18 cellular contexts compared by ENCODE assay signal in the genomic region with DNA sequence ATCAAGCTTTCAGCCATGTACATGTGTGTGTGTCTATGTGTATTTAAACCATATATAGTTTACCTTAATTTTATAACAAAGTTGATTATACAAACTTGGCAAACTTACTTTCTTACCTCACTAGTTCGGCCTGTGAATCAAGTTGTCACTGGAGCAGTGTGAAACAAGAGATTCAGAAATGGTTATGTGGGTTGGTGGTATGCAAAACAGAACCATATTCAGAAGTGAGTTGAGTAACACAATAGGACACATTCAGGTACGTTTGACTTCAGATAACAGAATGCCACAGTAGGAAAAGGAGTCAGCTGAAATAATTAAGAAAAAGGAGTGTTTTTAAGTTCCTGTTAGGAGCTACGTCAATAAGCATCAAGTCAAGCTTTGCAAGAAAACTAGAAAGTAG. TPM values are rescaled to one million over a fixed set of nuclear protein-coding genes. Genes with fewer than 3 reads are reported as not detected.
DNase-seq lines count a peak whose midpoint lies in the region; ATAC-seq and TF ChIP-seq lines count a peak whose summit lies in the region.
"Had no signal": no experiment of that assay in that cellular context is flagged by ENCODE, and none has a peak within 500 bp of the region (broad histone marks: within the 10 kb centered on the region; RNA-seq: fewer than 3 reads in every experiment).

No MANE protein-coding gene starts in this region.

- POLR2A ChIA-PET in activated CD4-positive, alpha-beta memory T cell treated with anti-CD3 and anti-CD28 coated beads for 36 hours (lab: Charles Lee) = interaction anchor here (0.6 kb wide), 1 partner anchor 17 kb away, joined by 3 read pairs; no protein-coding TSS in a partner anchor
- POLR2A ChIA-PET in activated CD4-positive, alpha-beta memory T cell treated with anti-CD3 and anti-CD28 coated beads, Interleukin-2, amount 10 ng/mL, durations not matched to agents 7 days and 5 days (lab: Charles Lee) = interaction anchor here (1.1 kb wide), 1 partner anchor 21 kb away, joined by 4 read pairs; the partner anchor contains the start of gene XPA

- intact Hi-C loops in activated CD4-positive, alpha-beta memory T cell treated with anti-CD3 and anti-CD28 coated beads for 36 hours (cut with micrococcal nuclease) = no loop called here

- H3K4me1 ChIP-seq in BE2C = peaks cover 3% of the 10 kb centered on the region; the same call in 1 of the 2 replicates
- H3K4me1 ChIP-seq: BLaER1 treated with 17β-estradiol and CSF1 and Interleukin-3, amounts not matched to agents 10 nM and 100 nM; SJSA1; upper lobe of left lung had no signal

- peak overlapping the region; percentile 34 for H3K27ac Mint-ChIP-seq in activated CD4-positive, alpha-beta memory T cell treated with anti-CD3 and anti-CD28 coated beads for 36 hours
- H3K27ac Mint-ChIP-seq in activated CD4-positive, alpha-beta memory T cell treated with anti-CD3 and anti-CD28 coated beads, Interleukin-2, amount 10 ng/mL, durations not matched to agents 7 days and 5 days = no peak overlapping the region
- peak overlapping the region; percentile 13 for H3K27ac Mint-ChIP-seq in progenitor cell of endocrine pancreas

- CTCF ChIA-PET in activated CD4-positive, alpha-beta memory T cell treated with anti-CD3 and anti-CD28 coated beads for 36 hours (lab: Charles Lee) = interaction anchor here (0.6 to 2.0 kb wide), 2 partner anchors 21 to 225 kb away, joined by 3 to 6 read pairs; partner anchors contain the start of gene XPA
- CTCF ChIA-PET in activated CD4-positive, alpha-beta memory T cell treated with anti-CD3 and anti-CD28 coated beads, Interleukin-2, amount 10 ng/mL, durations not matched to agents 7 days and 5 days (lab: Charles Lee) = interaction anchor here (1.2 kb wide), 1 partner anchor 37 kb away, joined by 3 read pairs; no protein-coding TSS in a partner anchor

- H3K36me3 ChIP-seq in BE2C = peaks cover 74% of the 10 kb centered on the region

- no peaks in the 10 kb centered on the region for H3K9me3 Mint-ChIP-seq in activated CD4-positive, alpha-beta memory T cell treated with anti-CD3 and anti-CD28 coated beads for 36 hours
- H3K9me3 Mint-ChIP-seq in activated CD4-positive, alpha-beta memory T cell treated with anti-CD3 and anti-CD28 coated beads, Interleukin-2, amount 10 ng/mL, durations not matched to agents 7 days and 5 days = no peaks in the 10 kb centered on the region
- no peaks in the 10 kb centered on the region for H3K9me3 Mint-ChIP-seq in progenitor cell of endocrine pancreas (ENCODE audit: low read depth)

- peaks cover 48% of the 10 kb centered on the region for H3K36me3 Mint-ChIP-seq in activated CD4-positive, alpha-beta memory T cell treated with anti-CD3 and anti-CD28 coated beads for 36 hours
- peaks cover 69% of the 10 kb centered on the region for H3K36me3 Mint-ChIP-seq in activated CD4-positive, alpha-beta memory T cell treated with anti-CD3 and anti-CD28 coated beads, Interleukin-2, amount 10 ng/mL, durations not matched to agents 7 days and 5 days (ENCODE audit: low read depth)
- H3K36me3 Mint-ChIP-seq in progenitor cell of endocrine pancreas (ENCODE audit: insufficient read depth) = peaks cover 22% of the 10 kb centered on the region

- peak; percentile 50 for ATAC-seq in GM19463 (IDR thresholded peaks at IDR 0.05; ENCODE audit: unreplicated experiment)
- ATAC-seq in HG03442 (IDR thresholded peaks at IDR 0.05; ENCODE audit: unreplicated experiment) = peak; percentile 63
- no peak for ATAC-seq in HG03025 (IDR thresholded peaks at IDR 0.05; ENCODE audit: low FRiP score, unreplicated experiment)
- ATAC-seq: left cardiac atrium, mucosa of descending colon had no signal

- DNase-seq in activated CD4-positive, alpha-beta memory T cell treated with anti-CD3 and anti-CD28 coated beads for 36 hours = no peak
- DNase-seq in activated CD4-positive, alpha-beta memory T cell treated with anti-CD3 and anti-CD28 coated beads, Interleukin-2, amount 10 ng/mL, durations not matched to agents 7 days and 5 days = no peak
- no peak for DNase-seq in progenitor cell of endocrine pancreas (ENCODE audit: low spot score, unreplicated experiment)
- no peak for DNase-seq in iPS-NIHi11 (ENCODE audit: low spot score)
- no peak for DNase-seq in BE2C
- DNase-seq: activated CD4-positive, alpha-beta T cell treated with anti-CD3 and anti-CD28 coated beads for 48 hours; foreskin fibroblast; left cardiac atrium; mucosa of descending colon; NCI-H1694 treated with DMSO at 0.1 percent for 48 hours; NCI-H446 treated with DMSO at 0.1 percent for 48 hours; T-helper 9 cell; upper lobe of left lung had no signal

- TF ChIP-seq CTCF in progenitor cell of endocrine pancreas (IDR thresholded peaks at IDR 0.05; ENCODE audit: unreplicated experiment) (no peak), BE2C (IDR thresholded peaks at IDR 0.05; ENCODE audit: low read depth, low read length) (no peak)

- no peaks in the 10 kb centered on the region for H3K9me3 ChIP-seq in BE2C
- H3K9me3 ChIP-seq: BLaER1 treated with 17β-estradiol and CSF1 and Interleukin-3, amounts not matched to agents 10 nM and 100 nM; mucosa of descending colon; SJSA1; upper lobe of left lung had no signal

- H3K27me3 ChIP-seq in BE2C = no peaks in the 10 kb centered on the region
- H3K27me3 ChIP-seq: BLaER1 treated with 17β-estradiol and CSF1 and Interleukin-3, amounts not matched to agents 10 nM and 100 nM; SJSA1; upper lobe of left lung had no signal

- H3K4me1 Mint-ChIP-seq in activated CD4-positive, alpha-beta memory T cell treated with anti-CD3 and anti-CD28 coated beads for 36 hours (ENCODE audit: low read depth) = peaks cover 10% of the 10 kb centered on the region
- H3K4me1 Mint-ChIP-seq in activated CD4-positive, alpha-beta memory T cell treated with anti-CD3 and anti-CD28 coated beads, Interleukin-2, amount 10 ng/mL, durations not matched to agents 7 days and 5 days = peaks cover 1% of the 10 kb centered on the region
- H3K4me1 Mint-ChIP-seq in progenitor cell of endocrine pancreas (ENCODE audit: low read depth) = peaks cover 1% of the 10 kb centered on the region

- H3K27me3 Mint-ChIP-seq in activated CD4-positive, alpha-beta memory T cell treated with anti-CD3 and anti-CD28 coated beads for 36 hours = no peaks in the 10 kb centered on the region
- H3K27me3 Mint-ChIP-seq in activated CD4-positive, alpha-beta memory T cell treated with anti-CD3 and anti-CD28 coated beads, Interleukin-2, amount 10 ng/mL, durations not matched to agents 7 days and 5 days = no peaks in the 10 kb centered on the region
- H3K27me3 Mint-ChIP-seq in progenitor cell of endocrine pancreas = no peaks in the 10 kb centered on the region

- no peak overlapping the region for H3K4me3 ChIP-seq in BE2C (ENCODE audit: low read depth, low read length)
- H3K4me3 ChIP-seq: BLaER1 treated with 17β-estradiol and CSF1 and Interleukin-3, amounts not matched to agents 10 nM and 100 nM; mucosa of descending colon; SJSA1; upper lobe of left lung had no signal

- H3K4me3 Mint-ChIP-seq in activated CD4-positive, alpha-beta memory T cell treated with anti-CD3 and anti-CD28 coated beads for 36 hours = no peak overlapping the region
- H3K4me3 Mint-ChIP-seq in activated CD4-positive, alpha-beta memory T cell treated with anti-CD3 and anti-CD28 coated beads, Interleukin-2, amount 10 ng/mL, durations not matched to agents 7 days and 5 days = no peak overlapping the region
- H3K4me3 Mint-ChIP-seq in progenitor cell of endocrine pancreas (ENCODE audit: low read depth) = no peak overlapping the region

RNA-seq across cellular contexts. Expression of gene XPA, which starts 21.5 kb away (rescaled TPM):
- 1 to 10 TPM; 8.5 to 9.6 TPM for total RNA-seq in activated CD4-positive, alpha-beta memory T cell treated with anti-CD3 and anti-CD28 coated beads for 36 hours
- 10 to 100 TPM; 12.1 to 12.4 TPM for total RNA-seq in activated CD4-positive, alpha-beta memory T cell treated with anti-CD3 and anti-CD28 coated beads, Interleukin-2, amount 10 ng/mL, durations not matched to agents 7 days and 5 days
- 15.0 and 16.4 TPM in 2 replicates for total RNA-seq in progenitor cell of endocrine pancreas
- polyA plus RNA-seq in BE2C (2012; ENCODE audit: insufficient read depth, insufficient read length, low read depth) = 28.6 TPM

RNA-seq across cellular contexts. Expression of gene NCBP1, which starts 42.0 kb away (rescaled TPM):
- 10 to 100 TPM; 43.4 to 47.2 TPM for total RNA-seq in activated CD4-positive, alpha-beta memory T cell treated with anti-CD3 and anti-CD28 coated beads for 36 hours
- total RNA-seq in activated CD4-positive, alpha-beta memory T cell treated with anti-CD3 and anti-CD28 coated beads, Interleukin-2, amount 10 ng/mL, durations not matched to agents 7 days and 5 days = 10 to 100 TPM; 34.5 to 36.5 TPM
- 45.9 and 55.7 TPM in 2 replicates for total RNA-seq in progenitor cell of endocrine pancreas
- polyA plus RNA-seq in BE2C (2012; ENCODE audit: insufficient read depth, insufficient read length, low read depth) = 49.7 TPM

RNA-seq across cellular contexts. Expression of gene TSTD2, which starts 42.5 kb away (rescaled TPM):
- 10 to 100 TPM; 10.3 to 13.4 TPM for total RNA-seq in activated CD4-positive, alpha-beta memory T cell treated with anti-CD3 and anti-CD28 coated beads for 36 hours
- total RNA-seq in activated CD4-positive, alpha-beta memory T cell treated with anti-CD3 and anti-CD28 coated beads, Interleukin-2, amount 10 ng/mL, durations not matched to agents 7 days and 5 days = 10 to 100 TPM; 10.5 to 12.2 TPM
- total RNA-seq in progenitor cell of endocrine pancreas = 44.7 and 45.7 TPM in 2 replicates
- polyA plus RNA-seq in BE2C (2012; ENCODE audit: insufficient read depth, insufficient read length, low read depth) = 25.7 TPM
